ENCODE assay signal across 1 cellular context in genomic region chr20:45340236-45340847, GRCh38.
TF ChIP-seq lines count a peak whose summit lies in the region.

No MANE protein-coding gene starts in this region.

TF ChIP-seq in liver, 16 proteins besides CTCF, POLR2A, EP300 and RAD21 (continued from another document):
- TF ChIP-seq RXRA (IDR thresholded peaks at IDR 0.05) (peak; percentile 98 to 99), GABPA (IDR thresholded peaks at IDR 0.05 in 1 of 2, conservative IDR thresholded peaks at IDR 0.05 in 1 of 2) (no peak), HNF4A (conservative IDR thresholded peaks at IDR 0.05) (peak; percentile 11 to 75), SP1 (IDR thresholded peaks at IDR 0.05) (peak; percentile 92), TAF1 (conservative IDR thresholded peaks at IDR 0.05) (peak; percentile 52), JUND (IDR thresholded peaks at IDR 0.05) (peak in 1 of 2 donors; percentile 79), MAX (IDR thresholded peaks at IDR 0.05) (peak; percentile 61)
- TF ChIP-seq, protein P1, sequence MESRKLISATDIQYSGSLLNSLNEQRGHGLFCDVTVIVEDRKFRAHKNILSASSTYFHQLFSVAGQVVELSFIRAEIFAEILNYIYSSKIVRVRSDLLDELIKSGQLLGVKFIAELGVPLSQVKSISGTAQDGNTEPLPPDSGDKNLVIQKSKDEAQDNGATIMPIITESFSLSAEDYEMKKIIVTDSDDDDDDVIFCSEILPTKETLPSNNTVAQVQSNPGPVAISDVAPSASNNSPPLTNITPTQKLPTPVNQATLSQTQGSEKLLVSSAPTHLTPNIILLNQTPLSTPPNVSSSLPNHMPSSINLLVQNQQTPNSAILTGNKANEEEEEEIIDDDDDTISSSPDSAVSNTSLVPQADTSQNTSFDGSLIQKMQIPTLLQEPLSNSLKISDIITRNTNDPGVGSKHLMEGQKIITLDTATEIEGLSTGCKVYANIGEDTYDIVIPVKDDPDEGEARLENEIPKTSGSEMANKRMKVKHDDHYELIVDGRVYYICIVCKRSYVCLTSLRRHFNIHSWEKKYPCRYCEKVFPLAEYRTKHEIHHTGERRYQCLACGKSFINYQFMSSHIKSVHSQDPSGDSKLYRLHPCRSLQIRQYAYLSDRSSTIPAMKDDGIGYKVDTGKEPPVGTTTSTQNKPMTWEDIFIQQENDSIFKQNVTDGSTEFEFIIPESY (IDR thresholded peaks at IDR 0.05), result peak; percentile 44
